ENCODE assay signal across 20 cellular contexts in genomic region chr6:152404458-152404857, GRCh38.
DNase-seq lines count a peak whose midpoint lies in the region; ATAC-seq and TF ChIP-seq lines count a peak whose summit lies in the region.
"Had no signal": no experiment of that assay in that cellular context is flagged by ENCODE, and none has a peak within 500 bp of the region (broad histone marks: within the 10 kb centered on the region; RNA-seq: fewer than 3 reads in every experiment).

No MANE protein-coding gene starts in this region.

- H3K4me1 Mint-ChIP-seq in WTC11, result peaks cover 8% of the 10 kb centered on the region
- H3K4me1 Mint-ChIP-seq: activated B cell treated with CpG ODN at 0.5 μM for 24 hours, IgD-negative memory B cell had no signal

- H3K9me3 Mint-ChIP-seq in WTC11, result no peaks in the 10 kb centered on the region; the same call in 1 of the 2 replicates
- H3K9me3 Mint-ChIP-seq: activated B cell treated with CpG ODN at 0.5 μM for 24 hours, IgD-negative memory B cell had no signal

- no peaks in the 10 kb centered on the region for H3K27me3 Mint-ChIP-seq in WTC11 (ENCODE audit: low read depth)

- no peaks in the 10 kb centered on the region for H3K36me3 Mint-ChIP-seq in WTC11
- H3K36me3 Mint-ChIP-seq: IgD-negative memory B cell had no signal

- ATAC-seq in GM19372 (IDR thresholded peaks at IDR 0.05; ENCODE audit: low read depth, unreplicated experiment) (peak; percentile 74), HG02938 (IDR thresholded peaks at IDR 0.05; ENCODE audit: unreplicated experiment) (peak; percentile 82), HG03521 (IDR thresholded peaks at IDR 0.05; ENCODE audit: unreplicated experiment) (peak; percentile 64), WTC11 (no peak)

- H3K4me3 Mint-ChIP-seq in WTC11, result no peak overlapping the region
- H3K4me3 Mint-ChIP-seq: activated B cell treated with CpG ODN at 0.5 μM for 24 hours, IgD-negative memory B cell had no signal

- peak; percentile 98 for DNase-seq in renal cortical epithelial cell (ENCODE audit: low read depth)
- no peak for DNase-seq in NCI-H2171 treated with DMSO at 0.1 percent for 48 hours (lab: John Stamatoyannopoulos, UW)
- no peak for DNase-seq in WTC11 (ENCODE audit: low spot score)
- DNase-seq in activated T-cell treated with anti-CD3 and anti-CD28 coated beads for 4 hours, result no peak
- DNase-seq: activated B cell treated with CpG ODN at 0.5 μM for 24 hours; activated CD4-positive, alpha-beta T cell treated with anti-CD3 and anti-CD28 coated beads, Interleukin-2, amount 50 U/mL, for 48 hours; activated gamma-delta T cell treated with Interleukin-2 at 50 U/mL for 16 hours; BE2C; COR-L47; NCI-H1417 treated with DMSO at 0.1 percent for 48 hours; NCI-H524 treated with DMSO at 0.1 percent for 48 hours; spleen; stimulated activated CD4-positive, alpha-beta T cell treated with anti-CD3 and anti-CD28 coated beads, Interleukin-4, amount 100 ng/mL, for 4 hours; stomach; T-helper 9 cell; upper lobe of left lung had no signal

- no peak overlapping the region for H3K27ac Mint-ChIP-seq in WTC11
- H3K27ac Mint-ChIP-seq: activated B cell treated with CpG ODN at 0.5 μM for 24 hours, IgD-negative memory B cell had no signal

- no peak for TF ChIP-seq CTCF in WTC11 (IDR thresholded peaks at IDR 0.05)

- POLR2A ChIA-PET in WTC11 (lab: Charles Lee), result no interaction called here

- CTCF ChIA-PET in WTC11 (lab: Charles Lee), result no interaction called here

TF ChIP-seq in WTC11, 78 proteins besides CTCF, POLR2A, EP300 and RAD21:
- TF ChIP-seq PRDM15 (CRISPR knock-in tag; IDR thresholded peaks at IDR 0.05) (no peak), NFE2L1 (CRISPR knock-in tag; IDR thresholded peaks at IDR 0.05) (no peak), CBFB (CRISPR knock-in tag; IDR thresholded peaks at IDR 0.05; ENCODE audit: low read depth) (no peak), ZNF219 (CRISPR knock-in tag; IDR thresholded peaks at IDR 0.05; ENCODE audit: borderline replicate concordance) (no peak), FOXK1 (CRISPR knock-in tag; IDR thresholded peaks at IDR 0.05) (no peak), PRRX2 (CRISPR knock-in tag; IDR thresholded peaks at IDR 0.05) (no peak), ZNF263 (CRISPR knock-in tag; IDR thresholded peaks at IDR 0.05; ENCODE audit: low read depth) (no peak), ZMAT4 (CRISPR knock-in tag; IDR thresholded peaks at IDR 0.05) (no peak)
TF ChIP-seq in WTC11: peak in this region for 0.
